ENCODE assay signal across 8 cellular contexts in genomic region chr19:42184401-42184861, GRCh38. TPM values are rescaled to one million over a fixed set of nuclear protein-coding genes. Genes with fewer than 3 reads are reported as not detected.
A peak's percentile ranks its signal among the peaks of the same experiment; 100 is the strongest.
DNase-seq lines count a peak whose midpoint lies in the region; ATAC-seq, FAIRE-seq and TF ChIP-seq lines count a peak whose summit lies in the region.

No MANE protein-coding gene starts in this region.

- ATAC-seq in left colon (peak; percentile 81), HG03025 (IDR thresholded peaks at IDR 0.05; ENCODE audit: low FRiP score, unreplicated experiment) (no peak)

- no peak for TF ChIP-seq POLR2A in GM12892 (IDR thresholded peaks at IDR 0.05; ENCODE audit: low read depth, low read length)

- DNase-seq in A172 (ENCODE audit: low spot score) (peak; percentile 71), GM12892 (ENCODE audit: insufficient read length) (peak; percentile 56), NCI-H2196 (lab: John Stamatoyannopoulos, UW; ENCODE audit: unreplicated experiment) (peak; percentile 81), caudate nucleus (lab: John Stamatoyannopoulos, UW) (peak in 58 of 61 donors; percentile 10 to 78 (median 50)), left colon (peak; percentile 72 to 80)
- peak; percentile 48 for DNase-seq in activated CD4-positive, CD25-positive, alpha-beta regulatory T cell treated with anti-CD3 and anti-CD28 coated beads, Interleukin-2, amount 50 U/mL, for 16 hours (ENCODE audit: low read depth, low spot score)
- peak; percentile 68 for DNase-seq in stimulated activated CD4-positive, alpha-beta T cell treated with anti-CD3 and anti-CD28 coated beads, Interleukin-4, amount 100 ng/mL, for 1 hour

- H3K27ac ChIP-seq in caudate nucleus (ENCODE audit: low read depth, low read length) = no peak overlapping the region

- intact Hi-C loops in left colon (cut with DNase I, micrococcal nuclease) = loop anchor here (5.0 to 10.0 kb wide), 2 partner anchors 50 to 52 kb away; partner anchors contain the start of gene POU2F2 (in 2 of the 2)

- FAIRE-seq in GM12892 (lab: Jason Lieb, UNC) = peak; percentile 94

RNA-seq across cellular contexts. Expression of gene DEDD2, which starts 33.0 kb away (rescaled TPM):
- 65.3 and 75.4 TPM in 2 replicates for total RNA-seq in A172 (2014; rRNA removed; shearing (Covaris generic))
- polyA plus RNA-seq in GM12892 (2012; ENCODE audit: missing spikeins) = 11.7 TPM
- total RNA-seq in left colon = 10 to 100 TPM; 20.5 to 42.2 TPM

RNA-seq across cellular contexts. Expression of gene ZNF526, which starts 35.7 kb away (rescaled TPM):
- 12.6 and 20.6 TPM in 2 replicates for total RNA-seq in A172 (2014; rRNA removed; shearing (Covaris generic))
- polyA plus RNA-seq in GM12892 (2012; ENCODE audit: missing spikeins) = 3.5 TPM
- 1 to 10 TPM; 8.1 to 8.7 TPM for total RNA-seq in left colon

RNA-seq across cellular contexts. Expression of gene POU2F2, which starts 52.2 kb away (rescaled TPM):
- 0.05 TPM in 1 of 2 replicates, not detected in the other for total RNA-seq in A172 (2014; rRNA removed; shearing (Covaris generic))
- polyA plus RNA-seq in GM12892 (2012; ENCODE audit: missing spikeins) = 21.0 TPM
- total RNA-seq in left colon = 1 to 10 TPM; 1.5 to 3.8 TPM

RNA-seq across cellular contexts. Expression of gene GSK3A, which starts 58.0 kb away (rescaled TPM):
- total RNA-seq in A172 (2014; rRNA removed; shearing (Covaris generic)) = 25.7 and 34.0 TPM in 2 replicates
- polyA plus RNA-seq in GM12892 (2012; ENCODE audit: missing spikeins) = 21.9 TPM
- 10 to 100 TPM; 40.9 to 43.3 TPM for total RNA-seq in left colon
